20 cellular contexts compared by ENCODE assay signal in the genomic region with DNA sequence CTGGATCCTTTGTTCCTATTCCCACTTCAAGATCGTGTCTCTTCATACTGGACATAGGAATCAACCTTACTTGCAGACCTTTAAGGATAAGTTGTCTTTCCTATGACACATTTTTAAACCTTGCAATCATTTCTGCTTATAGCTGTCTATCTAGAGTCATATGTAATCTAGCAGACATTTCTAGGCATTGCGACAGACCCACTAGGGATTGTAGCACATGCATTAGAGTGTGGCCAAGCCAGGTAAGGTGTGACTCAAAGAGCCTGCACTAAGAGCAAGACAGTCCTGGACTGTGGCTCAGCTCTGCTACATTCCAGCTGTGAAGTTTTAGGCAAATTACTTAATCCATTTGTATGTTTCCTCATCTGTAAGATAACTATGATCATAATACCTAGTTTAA. TPM values are rescaled to one million over a fixed set of nuclear protein-coding genes. Genes with fewer than 3 reads are reported as not detected.
"Had no signal": no experiment of that assay in that cellular context is flagged by ENCODE, and none has a peak within 500 bp of the region (broad histone marks: within the 10 kb centered on the region; RNA-seq: fewer than 3 reads in every experiment).

No MANE protein-coding gene starts in this region.

- H3K36me3 ChIP-seq: SJCRH30 had no signal

- H3K4me3 ChIP-seq: SJCRH30 had no signal

- H3K27ac ChIP-seq: RWPE1, SJCRH30 had no signal

- DNase-seq: Karpas-422, KG1, MM.1S, NCI-H1092 treated with DMSO at 0.1 percent for 48 hours, NCI-H1436, NCI-H187, NCI-H2029, NCI-H2171 treated with DMSO at 0.1 percent for 48 hours, NCI-H345, NCI-H446 treated with DMSO at 0.1 percent for 48 hours, NCI-H510A treated with DMSO at 0.1 percent for 48 hours, NCI-H774, PC-3, SHP77 treated with DMSO at 0.1 percent for 48 hours, SJCRH30 had no signal

- H3K4me1 ChIP-seq: SJCRH30 had no signal

- ATAC-seq: Panc1, PC-3, Right ventricle myocardium inferior, SK-N-SH treated with all-trans-retinoic acid at 6 μM for 48 hours had no signal

- H3K27me3 ChIP-seq: SJCRH30 had no signal

RNA-seq across cellular contexts. Expression of a gene that starts 38.8 kb away (rescaled TPM):
- total RNA-seq: HT-29, PC-3, Right ventricle myocardium inferior, SJCRH30 had no signal
